Comparison of ENCODE assay signal across 16 cellular contexts in genomic region chr12:108852674-108853073, GRCh38. TPM values are rescaled to one million over a fixed set of nuclear protein-coding genes. Genes with fewer than 3 reads are reported as not detected.
DNase-seq lines count a peak whose midpoint lies in the region; ATAC-seq and TF ChIP-seq lines count a peak whose summit lies in the region.
"Had no signal": no experiment of that assay in that cellular context is flagged by ENCODE, and none has a peak within 500 bp of the region (broad histone marks: within the 10 kb centered on the region; RNA-seq: fewer than 3 reads in every experiment).

No MANE protein-coding gene starts in this region.

- H3K4me2 ChIP-seq in parathyroid adenoma (ENCODE audit: low read length): no peak overlapping the region

- 71 to 80% methylated on average over 11 of the region's 11 CpGs for WGBS in esophagus, 2 donors

- no peak for ATAC-seq in natural killer cell treated with Interleukin-12 subunit alpha and Interleukin-12 subunit beta and Interleukin-15 and Interleukin-18, amount 100 ng/mL, for 72 hours
- no peak for ATAC-seq in natural killer cell

- H3K27me3 ChIP-seq in esophagus (ENCODE audit: control insufficient read depth in 1 of 2, insufficient read depth in 2 of 2, low read length in 2 of 2) (no peaks in the 10 kb centered on the region), parathyroid adenoma (ENCODE audit: control insufficient read depth, insufficient read depth, low read length) (no peaks in the 10 kb centered on the region)

- H3K4me1 ChIP-seq in esophagus (ENCODE audit: control insufficient read depth in 2 of 2, insufficient read depth in 2 of 2, low read length in 1 of 2): peaks cover 2 to 13% of the 10 kb centered on the region in 2 donors
- peaks cover 20% of the 10 kb centered on the region for H3K4me1 ChIP-seq in parathyroid adenoma

- H3K36me3 ChIP-seq in esophagus (ENCODE audit: control insufficient read depth in 2 of 2, insufficient read depth in 2 of 2, low read length in 1 of 2) (peaks cover 5 to 9% of the 10 kb centered on the region in 2 donors), parathyroid adenoma (ENCODE audit: control insufficient read depth, insufficient read depth, low read length) (no peaks in the 10 kb centered on the region)

- no peak overlapping the region for H3K9ac ChIP-seq in parathyroid adenoma

- H2AFZ ChIP-seq in parathyroid adenoma: no peak overlapping the region

- peak overlapping the region; percentile 84 to 92 for H3K27ac Mint-ChIP-seq in natural killer cell treated with Interleukin-12 subunit alpha and Interleukin-12 subunit beta and Interleukin-15 and Interleukin-18, amount 100 ng/mL, for 72 hours
- H3K27ac Mint-ChIP-seq in natural killer cell: no peak overlapping the region
- H3K27ac Mint-ChIP-seq in glutamatergic neuron (ENCODE audit: unreplicated experiment): no peak overlapping the region
- H3K27ac Mint-ChIP-seq: activated naive CD4-positive, alpha-beta T cell treated with anti-CD3 and anti-CD28 coated beads, Interleukin-2, amount 50 U/mL, for 24 hours had no signal

- peaks cover 38 to 49% of the 10 kb centered on the region in 2 donors for H3K4me1 Mint-ChIP-seq in natural killer cell treated with Interleukin-12 subunit alpha and Interleukin-12 subunit beta and Interleukin-15 and Interleukin-18, amount 100 ng/mL, for 72 hours (ENCODE audit: low read depth in 2 of 2)
- H3K4me1 Mint-ChIP-seq in natural killer cell (peaks cover 35 to 41% of the 10 kb centered on the region in 2 donors), glutamatergic neuron (ENCODE audit: low read depth, unreplicated experiment) (peaks cover 25% of the 10 kb centered on the region)

- H3K4me3 Mint-ChIP-seq in natural killer cell treated with Interleukin-12 subunit alpha and Interleukin-12 subunit beta and Interleukin-15 and Interleukin-18, amount 100 ng/mL, for 72 hours: no peak overlapping the region
- H3K4me3 Mint-ChIP-seq in natural killer cell (no peak overlapping the region), glutamatergic neuron (ENCODE audit: unreplicated experiment) (no peak overlapping the region)
- H3K4me3 Mint-ChIP-seq: activated naive CD4-positive, alpha-beta T cell treated with anti-CD3 and anti-CD28 coated beads, Interleukin-2, amount 50 U/mL, for 24 hours had no signal

- H3K4me3 ChIP-seq in esophagus (ENCODE audit: low read depth in 1 of 2, low read length in 2 of 2): no peak overlapping the region
- no peak overlapping the region for H3K4me3 ChIP-seq in parathyroid adenoma (ENCODE audit: low read depth, low read length)

- H3K9me3 ChIP-seq in esophagus (ENCODE audit: control insufficient read depth in 2 of 2, insufficient read depth in 1 of 2, low read depth in 1 of 2, low read length in 1 of 2): no peaks in the 10 kb centered on the region
- no peaks in the 10 kb centered on the region for H3K9me3 ChIP-seq in parathyroid adenoma (ENCODE audit: control insufficient read depth, low read length)

- no peak for TF ChIP-seq CTCF in natural killer cell (IDR thresholded peaks at IDR 0.05)
- TF ChIP-seq CTCF in parathyroid adenoma (IDR thresholded peaks at IDR 0.05): no peak
- TF ChIP-seq CTCF in glutamatergic neuron (IDR thresholded peaks at IDR 0.05; ENCODE audit: partially characterized antibody, unreplicated experiment): no peak

- H3K27ac ChIP-seq in esophagus (ENCODE audit: low read depth in 2 of 2, low read length in 1 of 2) (peak overlapping the region; percentile 49 to 58), parathyroid adenoma (peak overlapping the region; percentile 50)

- intact Hi-C loops in natural killer cell (cut with micrococcal nuclease): no loop called here

- no peaks in the 10 kb centered on the region for H3K27me3 Mint-ChIP-seq in natural killer cell treated with Interleukin-12 subunit alpha and Interleukin-12 subunit beta and Interleukin-15 and Interleukin-18, amount 100 ng/mL, for 72 hours
- H3K27me3 Mint-ChIP-seq in natural killer cell (ENCODE audit: low read depth in 2 of 2) (no peaks in the 10 kb centered on the region), glutamatergic neuron (ENCODE audit: unreplicated experiment) (peaks cover 8% of the 10 kb centered on the region)
- H3K27me3 Mint-ChIP-seq: activated naive CD4-positive, alpha-beta T cell treated with anti-CD3 and anti-CD28 coated beads, Interleukin-2, amount 50 U/mL, for 24 hours had no signal

- H3K36me3 Mint-ChIP-seq in natural killer cell treated with Interleukin-12 subunit alpha and Interleukin-12 subunit beta and Interleukin-15 and Interleukin-18, amount 100 ng/mL, for 72 hours: peaks cover 13% of the 10 kb centered on the region
- H3K36me3 Mint-ChIP-seq in natural killer cell (peaks cover 6% of the 10 kb centered on the region), glutamatergic neuron (ENCODE audit: unreplicated experiment) (peaks cover 18% of the 10 kb centered on the region)

- DNase-seq in natural killer cell treated with Interleukin-12 subunit alpha and Interleukin-12 subunit beta and Interleukin-15 and Interleukin-18, amount 100 ng/mL, for 72 hours (ENCODE audit: low spot score): no peak
- DNase-seq in natural killer cell (no peak), glutamatergic neuron (no peak), NCI-H748 treated with DMSO at 0.1 percent for 48 hours (lab: John Stamatoyannopoulos, UW) (no peak), KG1 (lab: John Stamatoyannopoulos, UW) (no peak)
- DNase-seq in stimulated activated CD4-positive, alpha-beta T cell treated with anti-CD3 and anti-CD28 coated beads, Interleukin-2, amount 100 ng/mL, for 24 hours: no peak
- DNase-seq: activated CD4-positive, alpha-beta T cell treated with anti-CD3 and anti-CD28 coated beads, Interleukin-2, amount 50 U/mL, for 4 hours; foreskin fibroblast; GDM1; NCI-H446; stimulated activated naive CD4-positive, alpha-beta T cell had no signal

- no peaks in the 10 kb centered on the region for H3K9me3 Mint-ChIP-seq in natural killer cell treated with Interleukin-12 subunit alpha and Interleukin-12 subunit beta and Interleukin-15 and Interleukin-18, amount 100 ng/mL, for 72 hours
- no peaks in the 10 kb centered on the region for H3K9me3 Mint-ChIP-seq in natural killer cell
- peaks cover 18% of the 10 kb centered on the region for H3K9me3 Mint-ChIP-seq in glutamatergic neuron (ENCODE audit: unreplicated experiment)
- H3K9me3 Mint-ChIP-seq: activated naive CD4-positive, alpha-beta T cell treated with anti-CD3 and anti-CD28 coated beads, Interleukin-2, amount 50 U/mL, for 24 hours had no signal

- H3K79me2 ChIP-seq in parathyroid adenoma: peaks cover 41% of the 10 kb centered on the region

RNA-seq across cellular contexts. Expression of gene SSH1, which starts 4.7 kb away (rescaled TPM):
- total RNA-seq in natural killer cell treated with Interleukin-12 subunit alpha and Interleukin-12 subunit beta and Interleukin-15 and Interleukin-18, amount 100 ng/mL, for 72 hours: 10 to 100 TPM; 40.5 to 73.9 TPM
- 10 to 100 TPM; 57.4 to 74.1 (median 66.6) TPM for total RNA-seq in natural killer cell
- polyA plus RNA-seq in esophagus: 1 to 10 TPM; 3.1 to 4.7 TPM
- total RNA-seq in glutamatergic neuron (ENCODE audit: unreplicated experiment): 28.2 TPM

RNA-seq across cellular contexts. Expression of gene DAO, which starts 27.2 kb away (rescaled TPM):
- not detected for total RNA-seq in natural killer cell treated with Interleukin-12 subunit alpha and Interleukin-12 subunit beta and Interleukin-15 and Interleukin-18, amount 100 ng/mL, for 72 hours
- total RNA-seq in natural killer cell: not detected
- polyA plus RNA-seq in esophagus: not detected
- total RNA-seq in glutamatergic neuron (ENCODE audit: unreplicated experiment): not detected
- total RNA-seq: H1, LHCN-M2 had no signal
- polyA plus RNA-seq: H1 had no signal

Comparison
In these comparisons a context has a peak if more than half of its experiments do, and no peak if none do; other contexts are left out.
1. H3K27ac Mint-ChIP-seq: peak in natural killer cell treated with Interleukin-12 subunit alpha and Interleukin-12 subunit beta and Interleukin-15 and Interleukin-18, amount 100 ng/mL, for 72 hours (2 of 2); none in natural killer cell (0 of 2) and glutamatergic neuron (single experiment).